In genomic region chr12:109533487-109533740, GRCh38 we compare ENCODE assay signal across 28 cellular contexts.
"Had no signal": no experiment of that assay in that cellular context is flagged by ENCODE, and none has a peak within 500 bp of the region (broad histone marks: within the 10 kb centered on the region; RNA-seq: fewer than 3 reads in every experiment).

No MANE protein-coding gene starts in this region.

- H3K27me3 Mint-ChIP-seq: naive thymus-derived CD8-positive, alpha-beta T cell; progenitor cell of endocrine pancreas; stimulated activated naive B cell treated with anti-CD40 and anti-IgM and Interleukin-4, amounts not matched to agents 10 μg/mL and 1 μg/mL and 100 μg/mL, for 72 hours; type B pancreatic cell had no signal

- ATAC-seq: left cardiac atrium; left lobe of liver; lower lobe of right lung; naive thymus-derived CD8-positive, alpha-beta T cell; right lobe of liver; stimulated activated naive B cell treated with anti-CD40 and anti-IgM and Interleukin-4, amounts not matched to agents 10 μg/mL and 1 μg/mL and 100 μg/mL, for 72 hours; stimulated activated naive CD8-positive, alpha-beta T cell treated with anti-CD3 and anti-CD28 coated beads, Interleukin-15, Interleukin-2, amounts not matched to agents 100 U/mL and 50 U/mL, for 24 hours had no signal

- H2AFZ ChIP-seq: hepatocyte, neural progenitor cell had no signal

- H3K36me3 ChIP-seq: neural progenitor cell, ovary, uterus had no signal

- H3K79me2 ChIP-seq: hepatocyte had no signal

- H3K4me2 ChIP-seq: hepatocyte, neural progenitor cell, smooth muscle cell had no signal

- H3K4me3 Mint-ChIP-seq: naive thymus-derived CD8-positive, alpha-beta T cell; neural progenitor cell; stimulated activated naive B cell treated with anti-CD40 and anti-IgM and Interleukin-4, amounts not matched to agents 10 μg/mL and 1 μg/mL and 100 μg/mL, for 72 hours; type B pancreatic cell had no signal

- H3K4me3 ChIP-seq: heart right ventricle, hepatocyte, lower lobe of right lung, neural progenitor cell, ovary, right atrium auricular region, right lobe of liver, smooth muscle cell, stomach, thoracic aorta, tibial artery, uterus had no signal

- H3K27me3 ChIP-seq: heart right ventricle, hepatocyte, neural progenitor cell, ovary, right atrium auricular region, right lobe of liver, stomach, tibial artery, uterus had no signal

- H3K27ac Mint-ChIP-seq: neural progenitor cell; progenitor cell of endocrine pancreas; stimulated activated naive B cell treated with anti-CD40 and anti-IgM and Interleukin-4, amounts not matched to agents 10 μg/mL and 1 μg/mL and 100 μg/mL, for 72 hours; type B pancreatic cell had no signal

- H3K9me3 ChIP-seq: heart right ventricle, lower lobe of right lung, ovary, right atrium auricular region, right lobe of liver, stomach, thoracic aorta, tibial artery, uterus had no signal

- H3K9me3 Mint-ChIP-seq: naive thymus-derived CD8-positive, alpha-beta T cell; nephron; neural progenitor cell; stimulated activated naive B cell treated with anti-CD40 and anti-IgM and Interleukin-4, amounts not matched to agents 10 μg/mL and 1 μg/mL and 100 μg/mL, for 72 hours; type B pancreatic cell had no signal

- H3K27ac ChIP-seq: heart right ventricle, hepatocyte, lower lobe of right lung, neural progenitor cell, ovary, right atrium auricular region, right lobe of liver, stomach, thoracic aorta, tibial artery, uterus had no signal

- DNase-seq: heart right ventricle; islet precursor cell; kidney glomerular epithelial cell; left cardiac atrium; lower lobe of right lung; mammary epithelial cell; mesenchymal stem cell; ovary; right lobe of liver; stimulated activated CD4-positive, alpha-beta T cell treated with anti-CD3 and anti-CD28 coated beads, Interleukin-12 subunit alpha, Interleukin-12 subunit beta, amount 100 ng/mL, for 4 hours; stimulated activated CD4-positive, alpha-beta T cell treated with anti-CD3 and anti-CD28 coated beads, Interleukin-15, amount 100 ng/mL, for 24 hours; stimulated activated CD4-positive, alpha-beta T cell treated with anti-CD3 and anti-CD28 coated beads, Interleukin-2, amount 100 ng/mL, for 24 hours; stimulated activated CD4-positive, alpha-beta T cell treated with anti-CD3 and anti-CD28 coated beads, Interleukin-4, amount 100 ng/mL, for 1 hour; stimulated activated naive B cell treated with anti-CD40 and anti-IgM and Interleukin-4, amounts not matched to agents 10 μg/mL and 1 μg/mL and 100 μg/mL, for 72 hours; stimulated activated naive CD8-positive, alpha-beta T cell treated with anti-CD3 and anti-CD28 coated beads, Interleukin-15, Interleukin-2, amounts not matched to agents 100 U/mL and 50 U/mL, for 24 hours; stomach; tibial artery; uterus had no signal

- H3K4me1 Mint-ChIP-seq: stimulated activated naive B cell treated with anti-CD40 and anti-IgM and Interleukin-4, amounts not matched to agents 10 μg/mL and 1 μg/mL and 100 μg/mL, for 72 hours had no signal

- H3K4me1 ChIP-seq: lower lobe of right lung, right lobe of liver, stomach, tibial artery, uterus had no signal
